ENCODE assay signal across 1 cellular context in the genomic region with DNA sequence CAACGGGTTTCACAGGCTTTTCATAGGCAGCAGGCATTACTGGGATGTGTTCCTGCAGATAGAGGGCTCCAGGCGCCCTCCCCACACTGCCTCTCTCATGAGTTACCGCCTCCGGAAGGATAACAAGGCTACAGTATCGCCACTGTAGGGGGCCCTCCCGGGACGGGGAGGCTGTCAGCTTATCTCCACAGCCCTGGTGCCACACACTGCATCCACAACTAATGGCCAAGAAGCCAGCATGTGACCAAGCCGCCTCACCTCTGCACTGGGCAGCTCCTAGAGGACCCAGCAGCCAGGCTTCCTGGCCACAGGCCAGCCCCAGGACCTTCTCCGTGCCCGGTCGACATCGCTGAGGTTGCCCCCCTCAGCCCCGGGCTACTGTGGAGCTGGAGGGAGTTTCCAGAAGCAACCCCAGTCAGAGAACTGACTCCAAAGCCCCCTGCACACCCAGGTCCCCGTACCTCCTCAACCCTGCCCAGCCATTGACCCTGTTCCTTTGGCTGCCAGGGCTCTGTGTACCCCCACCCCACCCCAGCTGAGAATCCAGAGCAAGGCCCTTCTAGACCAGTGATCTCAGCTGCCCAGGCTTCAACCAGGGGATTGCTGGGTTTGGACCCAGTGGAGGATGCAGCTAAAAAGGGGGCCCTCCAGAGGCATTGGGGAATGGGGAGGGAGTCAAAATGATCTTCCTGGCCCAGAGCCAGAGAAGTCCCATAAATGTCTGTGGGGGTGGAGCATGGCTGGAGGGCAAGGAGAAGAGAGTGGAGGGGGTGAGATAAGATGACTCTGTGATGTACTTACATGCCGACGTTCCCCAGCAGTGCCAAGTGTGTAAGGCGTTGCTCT.
TF ChIP-seq lines count a peak whose summit lies in the region.

No MANE protein-coding gene starts in this region.

TF ChIP-seq in K562, 482 proteins besides CTCF, POLR2A, EP300 and RAD21 (continues in another document):
- TF ChIP-seq SMARCA4 (IDR thresholded peaks at IDR 0.05): peak; percentile 89
- TF ChIP-seq POLR2AphosphoS2 (IDR thresholded peaks at IDR 0.05; ENCODE audit: low read length): no peak
- no peak for TF ChIP-seq SRSF7 (optimal IDR thresholded peaks at IDR 0.05; ENCODE audit: low read depth, low read length)
- TF ChIP-seq, protein P1, sequence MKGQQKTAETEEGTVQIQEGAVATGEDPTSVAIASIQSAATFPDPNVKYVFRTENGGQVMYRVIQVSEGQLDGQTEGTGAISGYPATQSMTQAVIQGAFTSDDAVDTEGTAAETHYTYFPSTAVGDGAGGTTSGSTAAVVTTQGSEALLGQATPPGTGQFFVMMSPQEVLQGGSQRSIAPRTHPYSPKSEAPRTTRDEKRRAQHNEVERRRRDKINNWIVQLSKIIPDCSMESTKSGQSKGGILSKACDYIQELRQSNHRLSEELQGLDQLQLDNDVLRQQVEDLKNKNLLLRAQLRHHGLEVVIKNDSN (CRISPR knock-in tag; IDR thresholded peaks at IDR 0.05): peak; percentile 94
- peak; percentile 86 for TF ChIP-seq DMBX1 (CRISPR knock-in tag; IDR thresholded peaks at IDR 0.05; ENCODE audit: borderline replicate concordance)
- TF ChIP-seq, protein P2, sequence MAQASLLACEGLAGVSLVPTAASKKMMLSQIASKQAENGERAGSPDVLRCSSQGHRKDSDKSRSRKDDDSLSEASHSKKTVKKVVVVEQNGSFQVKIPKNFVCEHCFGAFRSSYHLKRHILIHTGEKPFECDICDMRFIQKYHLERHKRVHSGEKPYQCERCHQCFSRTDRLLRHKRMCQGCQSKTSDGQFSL (CRISPR knock-in tag; IDR thresholded peaks at IDR 0.05): 0 out of 2 replicates have a peak, but pooled peaks have one; percentile 12
- TF ChIP-seq, protein P2 (tag; IDR thresholded peaks at IDR 0.05): no peak
- TF ChIP-seq NFIX (CRISPR knock-in tag; IDR thresholded peaks at IDR 0.05; ENCODE audit: low read depth): peak; percentile 75
- TF ChIP-seq, protein P3, sequence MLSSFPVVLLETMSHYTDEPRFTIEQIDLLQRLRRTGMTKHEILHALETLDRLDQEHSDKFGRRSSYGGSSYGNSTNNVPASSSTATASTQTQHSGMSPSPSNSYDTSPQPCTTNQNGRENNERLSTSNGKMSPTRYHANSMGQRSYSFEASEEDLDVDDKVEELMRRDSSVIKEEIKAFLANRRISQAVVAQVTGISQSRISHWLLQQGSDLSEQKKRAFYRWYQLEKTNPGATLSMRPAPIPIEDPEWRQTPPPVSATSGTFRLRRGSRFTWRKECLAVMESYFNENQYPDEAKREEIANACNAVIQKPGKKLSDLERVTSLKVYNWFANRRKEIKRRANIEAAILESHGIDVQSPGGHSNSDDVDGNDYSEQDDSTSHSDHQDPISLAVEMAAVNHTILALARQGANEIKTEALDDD (IDR thresholded peaks at IDR 0.05): peak; percentile 44; the same call in 1 of the 2 replicates
- no peak for TF ChIP-seq RFX5 (IDR thresholded peaks at IDR 0.05; ENCODE audit: low read depth, low read length)
- no peak for TF ChIP-seq ZNF232 (CRISPR knock-in tag; IDR thresholded peaks at IDR 0.05)
- TF ChIP-seq ZNF764 (CRISPR knock-in tag; IDR thresholded peaks at IDR 0.05; ENCODE audit: low read depth): no peak
- TF ChIP-seq NONO (IDR thresholded peaks at IDR 0.05; ENCODE audit: low read depth in 2 of 2, low read length in 1 of 2): peak in 1 of 2 experiments; percentile 87; a peak in 2 of 4 replicates
- peak; percentile 84; the same call in 1 of the 2 replicates for TF ChIP-seq LCOR (CRISPR knock-in tag; IDR thresholded peaks at IDR 0.05)
- TF ChIP-seq, protein P4, sequence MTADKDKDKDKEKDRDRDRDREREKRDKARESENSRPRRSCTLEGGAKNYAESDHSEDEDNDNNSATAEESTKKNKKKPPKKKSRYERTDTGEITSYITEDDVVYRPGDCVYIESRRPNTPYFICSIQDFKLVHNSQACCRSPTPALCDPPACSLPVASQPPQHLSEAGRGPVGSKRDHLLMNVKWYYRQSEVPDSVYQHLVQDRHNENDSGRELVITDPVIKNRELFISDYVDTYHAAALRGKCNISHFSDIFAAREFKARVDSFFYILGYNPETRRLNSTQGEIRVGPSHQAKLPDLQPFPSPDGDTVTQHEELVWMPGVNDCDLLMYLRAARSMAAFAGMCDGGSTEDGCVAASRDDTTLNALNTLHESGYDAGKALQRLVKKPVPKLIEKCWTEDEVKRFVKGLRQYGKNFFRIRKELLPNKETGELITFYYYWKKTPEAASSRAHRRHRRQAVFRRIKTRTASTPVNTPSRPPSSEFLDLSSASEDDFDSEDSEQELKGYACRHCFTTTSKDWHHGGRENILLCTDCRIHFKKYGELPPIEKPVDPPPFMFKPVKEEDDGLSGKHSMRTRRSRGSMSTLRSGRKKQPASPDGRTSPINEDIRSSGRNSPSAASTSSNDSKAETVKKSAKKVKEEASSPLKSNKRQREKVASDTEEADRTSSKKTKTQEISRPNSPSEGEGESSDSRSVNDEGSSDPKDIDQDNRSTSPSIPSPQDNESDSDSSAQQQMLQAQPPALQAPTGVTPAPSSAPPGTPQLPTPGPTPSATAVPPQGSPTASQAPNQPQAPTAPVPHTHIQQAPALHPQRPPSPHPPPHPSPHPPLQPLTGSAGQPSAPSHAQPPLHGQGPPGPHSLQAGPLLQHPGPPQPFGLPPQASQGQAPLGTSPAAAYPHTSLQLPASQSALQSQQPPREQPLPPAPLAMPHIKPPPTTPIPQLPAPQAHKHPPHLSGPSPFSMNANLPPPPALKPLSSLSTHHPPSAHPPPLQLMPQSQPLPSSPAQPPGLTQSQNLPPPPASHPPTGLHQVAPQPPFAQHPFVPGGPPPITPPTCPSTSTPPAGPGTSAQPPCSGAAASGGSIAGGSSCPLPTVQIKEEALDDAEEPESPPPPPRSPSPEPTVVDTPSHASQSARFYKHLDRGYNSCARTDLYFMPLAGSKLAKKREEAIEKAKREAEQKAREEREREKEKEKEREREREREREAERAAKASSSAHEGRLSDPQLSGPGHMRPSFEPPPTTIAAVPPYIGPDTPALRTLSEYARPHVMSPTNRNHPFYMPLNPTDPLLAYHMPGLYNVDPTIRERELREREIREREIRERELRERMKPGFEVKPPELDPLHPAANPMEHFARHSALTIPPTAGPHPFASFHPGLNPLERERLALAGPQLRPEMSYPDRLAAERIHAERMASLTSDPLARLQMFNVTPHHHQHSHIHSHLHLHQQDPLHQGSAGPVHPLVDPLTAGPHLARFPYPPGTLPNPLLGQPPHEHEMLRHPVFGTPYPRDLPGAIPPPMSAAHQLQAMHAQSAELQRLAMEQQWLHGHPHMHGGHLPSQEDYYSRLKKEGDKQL (CRISPR knock-in tag; IDR thresholded peaks at IDR 0.05; ENCODE audit: borderline replicate concordance): no peak
- TF ChIP-seq ZNF766 (CRISPR knock-in tag; conservative IDR thresholded peaks at IDR 0.05): peak; percentile 72
- TF ChIP-seq FOXA1 (IDR thresholded peaks at IDR 0.05; ENCODE audit: borderline replicate concordance): no peak
- TF ChIP-seq, protein P5, sequence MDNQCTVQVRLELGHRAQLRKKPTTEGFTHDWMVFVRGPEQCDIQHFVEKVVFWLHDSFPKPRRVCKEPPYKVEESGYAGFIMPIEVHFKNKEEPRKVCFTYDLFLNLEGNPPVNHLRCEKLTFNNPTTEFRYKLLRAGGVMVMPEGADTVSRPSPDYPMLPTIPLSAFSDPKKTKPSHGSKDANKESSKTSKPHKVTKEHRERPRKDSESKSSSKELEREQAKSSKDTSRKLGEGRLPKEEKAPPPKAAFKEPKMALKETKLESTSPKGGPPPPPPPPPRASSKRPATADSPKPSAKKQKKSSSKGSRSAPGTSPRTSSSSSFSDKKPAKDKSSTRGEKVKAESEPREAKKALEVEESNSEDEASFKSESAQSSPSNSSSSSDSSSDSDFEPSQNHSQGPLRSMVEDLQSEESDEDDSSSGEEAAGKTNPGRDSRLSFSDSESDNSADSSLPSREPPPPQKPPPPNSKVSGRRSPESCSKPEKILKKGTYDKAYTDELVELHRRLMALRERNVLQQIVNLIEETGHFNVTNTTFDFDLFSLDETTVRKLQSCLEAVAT (IDR thresholded peaks at IDR 0.05): no peak
- TF ChIP-seq ARHGAP35 (IDR thresholded peaks at IDR 0.05; ENCODE audit: partially characterized antibody): no peak
- TF ChIP-seq SETDB1 (IDR thresholded peaks at IDR 0.05; ENCODE audit: low read length): no peak
- TF ChIP-seq YY1 (IDR thresholded peaks at IDR 0.05; ENCODE audit: borderline replicate concordance in 1 of 3, control insufficient read depth in 1 of 3, extremely low read depth in 1 of 3, insufficient read depth in 3 of 3, insufficient read length in 1 of 3, insufficient replicate concordance in 2 of 3, low read depth in 1 of 3, low read length in 2 of 3): peak; percentile 18 to 72 (median 56)
- peak in 1 of 2 experiments; percentile 58; a peak in 2 of 4 replicates for TF ChIP-seq TEAD1 (CRISPR knock-in tag; IDR thresholded peaks at IDR 0.05)
- TF ChIP-seq, protein P6, sequence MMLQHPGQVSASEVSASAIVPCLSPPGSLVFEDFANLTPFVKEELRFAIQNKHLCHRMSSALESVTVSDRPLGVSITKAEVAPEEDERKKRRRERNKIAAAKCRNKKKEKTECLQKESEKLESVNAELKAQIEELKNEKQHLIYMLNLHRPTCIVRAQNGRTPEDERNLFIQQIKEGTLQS (IDR thresholded peaks at IDR 0.05): no peak
- TF ChIP-seq, protein P6 (CRISPR knock-in tag; conservative IDR thresholded peaks at IDR 0.05): no peak
- TF ChIP-seq GATAD2B (IDR thresholded peaks at IDR 0.05; ENCODE audit: borderline replicate concordance): peak; percentile 89; the same call in 1 of the 2 replicates
- no peak for TF ChIP-seq NCOA2 (IDR thresholded peaks at IDR 0.05; ENCODE audit: partially characterized antibody in 2 of 2)
- no peak for TF ChIP-seq ARID2 (IDR thresholded peaks at IDR 0.05)
- TF ChIP-seq MAFF (IDR thresholded peaks at IDR 0.05; ENCODE audit: low read length): no peak
- TF ChIP-seq, protein P7, sequence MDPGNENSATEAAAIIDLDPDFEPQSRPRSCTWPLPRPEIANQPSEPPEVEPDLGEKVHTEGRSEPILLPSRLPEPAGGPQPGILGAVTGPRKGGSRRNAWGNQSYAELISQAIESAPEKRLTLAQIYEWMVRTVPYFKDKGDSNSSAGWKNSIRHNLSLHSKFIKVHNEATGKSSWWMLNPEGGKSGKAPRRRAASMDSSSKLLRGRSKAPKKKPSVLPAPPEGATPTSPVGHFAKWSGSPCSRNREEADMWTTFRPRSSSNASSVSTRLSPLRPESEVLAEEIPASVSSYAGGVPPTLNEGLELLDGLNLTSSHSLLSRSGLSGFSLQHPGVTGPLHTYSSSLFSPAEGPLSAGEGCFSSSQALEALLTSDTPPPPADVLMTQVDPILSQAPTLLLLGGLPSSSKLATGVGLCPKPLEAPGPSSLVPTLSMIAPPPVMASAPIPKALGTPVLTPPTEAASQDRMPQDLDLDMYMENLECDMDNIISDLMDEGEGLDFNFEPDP (CRISPR knock-in tag; IDR thresholded peaks at IDR 0.05): no peak
- TF ChIP-seq ZBTB7A (IDR thresholded peaks at IDR 0.05; ENCODE audit: borderline replicate concordance, control insufficient read depth, low read depth, low read length): peak; percentile 71; the same call in 1 of the 2 replicates
- TF ChIP-seq, protein P8, sequence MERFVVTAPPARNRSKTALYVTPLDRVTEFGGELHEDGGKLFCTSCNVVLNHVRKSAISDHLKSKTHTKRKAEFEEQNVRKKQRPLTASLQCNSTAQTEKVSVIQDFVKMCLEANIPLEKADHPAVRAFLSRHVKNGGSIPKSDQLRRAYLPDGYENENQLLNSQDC (CRISPR knock-in tag; IDR thresholded peaks at IDR 0.05): no peak
- peak; percentile 30; the same call in 1 of the 2 replicates for TF ChIP-seq ZFX (CRISPR knock-in tag; IDR thresholded peaks at IDR 0.05)
- TF ChIP-seq, protein P9, sequence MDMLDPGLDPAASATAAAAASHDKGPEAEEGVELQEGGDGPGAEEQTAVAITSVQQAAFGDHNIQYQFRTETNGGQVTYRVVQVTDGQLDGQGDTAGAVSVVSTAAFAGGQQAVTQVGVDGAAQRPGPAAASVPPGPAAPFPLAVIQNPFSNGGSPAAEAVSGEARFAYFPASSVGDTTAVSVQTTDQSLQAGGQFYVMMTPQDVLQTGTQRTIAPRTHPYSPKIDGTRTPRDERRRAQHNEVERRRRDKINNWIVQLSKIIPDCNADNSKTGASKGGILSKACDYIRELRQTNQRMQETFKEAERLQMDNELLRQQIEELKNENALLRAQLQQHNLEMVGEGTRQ (CRISPR knock-in tag; IDR thresholded peaks at IDR 0.05): peak; percentile 90
- TF ChIP-seq U2AF2 (optimal IDR thresholded peaks at IDR 0.05; ENCODE audit: low read depth, low read length): no peak
- TF ChIP-seq POLR2B (IDR thresholded peaks at IDR 0.05; ENCODE audit: low read depth, partially characterized antibody): no peak
- no peak for TF ChIP-seq JUNB (CRISPR knock-in tag; conservative IDR thresholded peaks at IDR 0.05)
- TF ChIP-seq ZNF253 (CRISPR knock-in tag; conservative IDR thresholded peaks at IDR 0.05): no peak
- peak; percentile 25; the same call in 1 of the 2 replicates for TF ChIP-seq ZNF445 (CRISPR knock-in tag; IDR thresholded peaks at IDR 0.05; ENCODE audit: low read depth)
- TF ChIP-seq ZNF584 (CRISPR knock-in tag; IDR thresholded peaks at IDR 0.05; ENCODE audit: low read depth): peak; percentile 78
- peak; percentile 92 for TF ChIP-seq CBFA2T2 (conservative IDR thresholded peaks at IDR 0.05)
- TF ChIP-seq ZFP1 (CRISPR knock-in tag; IDR thresholded peaks at IDR 0.05): no peak
- TF ChIP-seq, protein P10, sequence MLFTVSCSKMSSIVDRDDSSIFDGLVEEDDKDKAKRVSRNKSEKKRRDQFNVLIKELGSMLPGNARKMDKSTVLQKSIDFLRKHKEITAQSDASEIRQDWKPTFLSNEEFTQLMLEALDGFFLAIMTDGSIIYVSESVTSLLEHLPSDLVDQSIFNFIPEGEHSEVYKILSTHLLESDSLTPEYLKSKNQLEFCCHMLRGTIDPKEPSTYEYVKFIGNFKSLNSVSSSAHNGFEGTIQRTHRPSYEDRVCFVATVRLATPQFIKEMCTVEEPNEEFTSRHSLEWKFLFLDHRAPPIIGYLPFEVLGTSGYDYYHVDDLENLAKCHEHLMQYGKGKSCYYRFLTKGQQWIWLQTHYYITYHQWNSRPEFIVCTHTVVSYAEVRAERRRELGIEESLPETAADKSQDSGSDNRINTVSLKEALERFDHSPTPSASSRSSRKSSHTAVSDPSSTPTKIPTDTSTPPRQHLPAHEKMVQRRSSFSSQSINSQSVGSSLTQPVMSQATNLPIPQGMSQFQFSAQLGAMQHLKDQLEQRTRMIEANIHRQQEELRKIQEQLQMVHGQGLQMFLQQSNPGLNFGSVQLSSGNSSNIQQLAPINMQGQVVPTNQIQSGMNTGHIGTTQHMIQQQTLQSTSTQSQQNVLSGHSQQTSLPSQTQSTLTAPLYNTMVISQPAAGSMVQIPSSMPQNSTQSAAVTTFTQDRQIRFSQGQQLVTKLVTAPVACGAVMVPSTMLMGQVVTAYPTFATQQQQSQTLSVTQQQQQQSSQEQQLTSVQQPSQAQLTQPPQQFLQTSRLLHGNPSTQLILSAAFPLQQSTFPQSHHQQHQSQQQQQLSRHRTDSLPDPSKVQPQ (CRISPR knock-in tag; IDR thresholded peaks at IDR 0.05; ENCODE audit: borderline replicate concordance): no peak
- TF ChIP-seq ZNF316 (IDR thresholded peaks at IDR 0.05): no peak
